ENCODE assay signal across 8 cellular contexts in genomic region chr2:24009680-24010476, GRCh38. TPM values are rescaled to one million over a fixed set of nuclear protein-coding genes. Genes with fewer than 3 reads are reported as not detected.
A peak's percentile ranks its signal among the peaks of the same experiment; 100 is the strongest.
DNase-seq lines count a peak whose midpoint lies in the region; ATAC-seq and TF ChIP-seq lines count a peak whose summit lies in the region.

MFSD2B (plus strand) TSS chr2:24010085; CDS start chr2:24010097, 12 bp downstream.

- no peaks in the 10 kb centered on the region for H3K36me3 ChIP-seq in BE2C

- peak; percentile 20 for DNase-seq in BE2C
- peak; percentile 25 for DNase-seq in RPMI7951 (ENCODE audit: low read depth)
- DNase-seq in fibroblast of the aortic adventitia (ENCODE audit: low read depth) = peak; percentile 11
- DNase-seq in T-helper 9 cell = no peak

- ATAC-seq in HG03378 (IDR thresholded peaks at IDR 0.05; ENCODE audit: unreplicated experiment) = no peak
- no peak for ATAC-seq in HG03469 (IDR thresholded peaks at IDR 0.05; ENCODE audit: unreplicated experiment)
- no peak for ATAC-seq in HG03097 (IDR thresholded peaks at IDR 0.05; ENCODE audit: low FRiP score, unreplicated experiment)

- no peak for TF ChIP-seq CTCF in BE2C (IDR thresholded peaks at IDR 0.05; ENCODE audit: low read depth, low read length)
- TF ChIP-seq CTCF in fibroblast of the aortic adventitia (IDR thresholded peaks at IDR 0.05; ENCODE audit: insufficient read depth, low read length) = no peak
- TF ChIP-seq CTCF in nephron (IDR thresholded peaks at IDR 0.05; ENCODE audit: unreplicated experiment in 3 of 3) = no peak

- H3K4me3 ChIP-seq in BE2C (ENCODE audit: low read depth, low read length) = peak within 1 kb of the TSS; percentile 51
- peak within 1 kb of the TSS; percentile 55 for H3K4me3 ChIP-seq in fibroblast of the aortic adventitia (ENCODE audit: low read depth, low read length)

- H3K4me3 Mint-ChIP-seq in nephron = peak within 1 kb of the TSS; percentile 29 to 59 (median 51)

- H3K27ac Mint-ChIP-seq in nephron = no peak within 1 kb of the TSS

- H3K27me3 Mint-ChIP-seq in nephron (ENCODE audit: low read depth) = peaks cover 45% of the 10 kb centered on the region

- peaks cover 15% of the 10 kb centered on the region for H3K27me3 ChIP-seq in BE2C

- H3K9me3 Mint-ChIP-seq in nephron = no peaks in the 10 kb centered on the region

- no peaks in the 10 kb centered on the region for H3K4me1 ChIP-seq in BE2C

- no peaks in the 10 kb centered on the region for H3K9me3 ChIP-seq in BE2C

- no peaks in the 10 kb centered on the region for H3K4me1 Mint-ChIP-seq in nephron

- H3K36me3 Mint-ChIP-seq in nephron (ENCODE audit: low read depth) = no peaks in the 10 kb centered on the region

RNA-seq across cellular contexts. Expression of gene MFSD2B, which starts in this region (rescaled TPM):
- 4.2 TPM for polyA plus RNA-seq in BE2C (2012; ENCODE audit: insufficient read depth, insufficient read length, low read depth)
- 0.24 TPM in 1 of 2 replicates, not detected in the other for total RNA-seq in RPMI7951 (2014; rRNA removed; shearing (Covaris generic))
- not detected in 2 replicates for total RNA-seq in fibroblast of the aortic adventitia (ENCODE audit: low replicate concordance)

Comparison
In these comparisons a context has a peak if more than half of its experiments do, and no peak if none do; other contexts are left out.
1. Peak in DNase-seq in RPMI7951; RNA of the gene not detected or under 1 TPM.
2. Peak in DNase-seq and H3K4me3 ChIP-seq in fibroblast of the aortic adventitia; RNA of the gene not detected or under 1 TPM.